8 cellular contexts compared by ENCODE assay signal in genomic region chr1:92994105-92994712, GRCh38. TPM values are rescaled to one million over a fixed set of nuclear protein-coding genes. Genes with fewer than 3 reads are reported as not detected.
DNase-seq lines count a peak whose midpoint lies in the region; ATAC-seq, FAIRE-seq and TF ChIP-seq lines count a peak whose summit lies in the region.

No MANE protein-coding gene starts in this region.

- no peaks in the 10 kb centered on the region for H3K36me3 ChIP-seq in CD4-positive, alpha-beta memory T cell (ENCODE audit: insufficient read depth, low read length)
- no peaks in the 10 kb centered on the region for H3K36me3 ChIP-seq in mucosa of descending colon (ENCODE audit: low read depth)

- H3K36me3 Mint-ChIP-seq in CD4-positive, alpha-beta memory T cell, result no peaks in the 10 kb centered on the region
- H3K36me3 Mint-ChIP-seq in endothelial cell (ENCODE audit: low read depth, unreplicated experiment), result no peaks in the 10 kb centered on the region

- TF ChIP-seq CTCF in endothelial cell (IDR thresholded peaks at IDR 0.05; ENCODE audit: unreplicated experiment), result peak; percentile 89
- peak; percentile 65 for TF ChIP-seq CTCF in mucosa of descending colon (IDR thresholded peaks at IDR 0.05)

- POLR2A ChIA-PET in CD4-positive, alpha-beta memory T cell (lab: Charles Lee; ENCODE audit: partially characterized antibody), result interaction anchor here (1.0 to 3.7 kb wide), 14 partner anchors 11 to 162 kb away, joined by 3 to 138 read pairs (median 6); partner anchors contain the start of genes DIPK1A, MTF2 and RPL5

- CTCF ChIA-PET in CD4-positive, alpha-beta memory T cell (lab: Charles Lee; ENCODE audit: partially characterized antibody), result interaction anchor here (0.6 to 3.8 kb wide), 39 partner anchors 10 to 163 kb away, joined by 3 to 433 read pairs (median 7); partner anchors contain the start of gene DIPK1A

- no peaks in the 10 kb centered on the region for H3K9me3 Mint-ChIP-seq in CD4-positive, alpha-beta memory T cell
- no peaks in the 10 kb centered on the region for H3K9me3 Mint-ChIP-seq in endothelial cell (ENCODE audit: unreplicated experiment)

- peak; percentile 93 for FAIRE-seq in GM19239 (lab: Jason Lieb, UNC)

- peaks cover 36 to 50% (median 42%) of the 10 kb centered on the region in 4 donors for H3K4me1 Mint-ChIP-seq in CD4-positive, alpha-beta memory T cell
- H3K4me1 Mint-ChIP-seq in endothelial cell (ENCODE audit: unreplicated experiment), result peaks cover 5% of the 10 kb centered on the region

- peak; percentile 77 for ATAC-seq in mucosa of descending colon

- peak overlapping the region in 1 of 8 donors; percentile 80 for H3K4me3 Mint-ChIP-seq in CD4-positive, alpha-beta memory T cell
- H3K4me3 Mint-ChIP-seq in endothelial cell (ENCODE audit: unreplicated experiment), result no peak overlapping the region

- intact Hi-C loops in CD4-positive, alpha-beta memory T cell (cut with micrococcal nuclease), result loop anchor here (1.0 kb wide), 5 partner anchors 13 to 135 kb away; no protein-coding TSS in a partner anchor
- intact Hi-C loops in mucosa of descending colon (cut with DNase I, micrococcal nuclease), result loop anchor here in 1 of 2 donors (2.0 kb wide), 1 partner anchor 135 kb away; no protein-coding TSS in a partner anchor

- H3K27me3 ChIP-seq in CD4-positive, alpha-beta memory T cell (ENCODE audit: insufficient read depth, low read length), result no peaks in the 10 kb centered on the region

- peak overlapping the region; percentile 52 to 88 (median 77) for H3K27ac Mint-ChIP-seq in CD4-positive, alpha-beta memory T cell
- no peak overlapping the region for H3K27ac Mint-ChIP-seq in endothelial cell (ENCODE audit: unreplicated experiment)

- peak; percentile 78 to 84 (median 80) for DNase-seq in CD4-positive, alpha-beta memory T cell
- DNase-seq in GM19239 (ENCODE audit: insufficient read length, low spot score) (peak; percentile 33), HK-2 (ENCODE audit: unreplicated experiment) (peak; percentile 20), NCI-H748 treated with DMSO at 0.1 percent for 48 hours (lab: John Stamatoyannopoulos, UW) (peak; percentile 22), endothelial cell (ENCODE audit: low spot score) (peak; percentile 57), mucosa of descending colon (peak in 1 of 3 donors; percentile 93)
- peak; percentile 36 to 62 for DNase-seq in activated CD4-positive, alpha-beta T cell treated with anti-CD3 and anti-CD28 coated beads, Interleukin-2, amount 50 U/mL, for 48 hours
- DNase-seq in stimulated activated naive CD4-positive, alpha-beta T cell (lab: John Stamatoyannopoulos, UW), result peak; percentile 10 to 84 (median 70)

- no peak overlapping the region for H3K4me3 ChIP-seq in CD4-positive, alpha-beta memory T cell (ENCODE audit: low read length in 2 of 2)
- no peak overlapping the region for H3K4me3 ChIP-seq in mucosa of descending colon

- peaks cover 49% of the 10 kb centered on the region for H3K4me1 ChIP-seq in CD4-positive, alpha-beta memory T cell (ENCODE audit: insufficient read depth, low read length)
- H3K4me1 ChIP-seq in mucosa of descending colon (ENCODE audit: low read depth), result peaks cover 21% of the 10 kb centered on the region

- H3K27me3 Mint-ChIP-seq in CD4-positive, alpha-beta memory T cell, result no peaks in the 10 kb centered on the region
- H3K27me3 Mint-ChIP-seq in endothelial cell (ENCODE audit: unreplicated experiment), result peaks cover 1% of the 10 kb centered on the region

- no peak overlapping the region for H3K27ac ChIP-seq in CD4-positive, alpha-beta memory T cell (ENCODE audit: low read depth, low read length)

- no peaks in the 10 kb centered on the region for H3K9me3 ChIP-seq in CD4-positive, alpha-beta memory T cell (ENCODE audit: control insufficient read depth in 1 of 2, low read length in 2 of 2)
- H3K9me3 ChIP-seq in mucosa of descending colon, result no peaks in the 10 kb centered on the region

RNA-seq across cellular contexts. Expression of gene DIPK1A, which starts 32.9 kb away (rescaled TPM):
- 10 to 100 TPM; 14.5 to 15.8 TPM for total RNA-seq in CD4-positive, alpha-beta memory T cell
- 10 to 100 TPM; 24.0 to 29.1 TPM for polyA plus RNA-seq in CD4-positive, alpha-beta memory T cell
- total RNA-seq in endothelial cell (ENCODE audit: unreplicated experiment) (3.9 TPM), mucosa of descending colon (10 to 100 TPM in 2 of 3 donors, 1 to 10 TPM in 1; 7.6 to 20.4 (median 12.8) TPM)
